Comparison of ENCODE assay signal across 9 cellular contexts in genomic region chr20:62837790-62838458, GRCh38. TPM values are rescaled to one million over a fixed set of nuclear protein-coding genes. Genes with fewer than 3 reads are reported as not detected.
DNase-seq lines count a peak whose midpoint lies in the region; ATAC-seq and TF ChIP-seq lines count a peak whose summit lies in the region.
"Had no signal": no experiment of that assay in that cellular context is flagged by ENCODE, and none has a peak within 500 bp of the region (broad histone marks: within the 10 kb centered on the region; RNA-seq: fewer than 3 reads in every experiment).

No MANE protein-coding gene starts in this region.

- CTCF ChIA-PET in CD4-positive, alpha-beta T cell (lab: Charles Lee), result no interaction called here
- CTCF ChIA-PET in T-cell (lab: Charles Lee), result no interaction called here

- H3K4me3 Mint-ChIP-seq in CD4-positive, alpha-beta T cell, result no peak overlapping the region
- no peak overlapping the region for H3K4me3 Mint-ChIP-seq in neural progenitor cell
- no peak overlapping the region for H3K4me3 Mint-ChIP-seq in T-cell

- H3K9me3 Mint-ChIP-seq in CD4-positive, alpha-beta T cell, result no peaks in the 10 kb centered on the region
- H3K9me3 Mint-ChIP-seq in neural progenitor cell, result no peaks in the 10 kb centered on the region
- no peaks in the 10 kb centered on the region for H3K9me3 Mint-ChIP-seq in T-cell

- peak; percentile 79 for DNase-seq in NOMO-1 treated with DMSO at 0.1 percent for 48 hours (lab: John Stamatoyannopoulos, UW; ENCODE audit: unreplicated experiment)
- peak; percentile 59 to 73 for DNase-seq in left lung
- DNase-seq in CD4-positive, alpha-beta T cell, result no peak
- no peak for DNase-seq in dedifferentiated amniotic fluid mesenchymal stem cell (ENCODE audit: extremely low spot score)
- no peak for DNase-seq in neural progenitor cell (ENCODE audit: low spot score)
- DNase-seq in T-cell, result no peak

- H3K27me3 ChIP-seq in left lung (peaks cover 0 to 9% of the 10 kb centered on the region in 2 donors), neural progenitor cell (no peaks in the 10 kb centered on the region)
- H3K27me3 ChIP-seq in CD4-positive, alpha-beta T cell (ENCODE audit: control insufficient read depth, insufficient read depth, low read length), result no peaks in the 10 kb centered on the region

- H3K4me3 ChIP-seq in left lung, result no peak overlapping the region
- no peak overlapping the region for H3K4me3 ChIP-seq in neural progenitor cell

- H3K4me2 ChIP-seq in neural progenitor cell, result no peak overlapping the region

- H3K79me2 ChIP-seq in neural progenitor cell (ENCODE audit: low read depth), result no peaks in the 10 kb centered on the region

- H3K27ac ChIP-seq in left lung (no peak overlapping the region), neural progenitor cell (no peak overlapping the region)
- no peak overlapping the region for H3K27ac ChIP-seq in CD4-positive, alpha-beta T cell (ENCODE audit: low read depth, low read length)

- peaks cover 16% of the 10 kb centered on the region for H3F3A ChIP-seq in neural progenitor cell (ENCODE audit: low read depth)

- intact Hi-C loops in left lung (cut with DNase I), result no loop called here
- intact Hi-C loops in CD4-positive, alpha-beta T cell (cut with DNase I, micrococcal nuclease), result no loop called here

- H4K20me1 ChIP-seq in neural progenitor cell (ENCODE audit: low read depth), result peaks cover 5% of the 10 kb centered on the region

- H3K27ac Mint-ChIP-seq in CD4-positive, alpha-beta T cell, result no peak overlapping the region
- H3K27ac Mint-ChIP-seq in neural progenitor cell, result no peak overlapping the region
- H3K27ac Mint-ChIP-seq in T-cell, result no peak overlapping the region

- no peaks in the 10 kb centered on the region for H3K9me3 ChIP-seq in left lung
- H3K9me3 ChIP-seq in CD4-positive, alpha-beta T cell (ENCODE audit: control insufficient read depth, low read length), result no peaks in the 10 kb centered on the region
- no peaks in the 10 kb centered on the region for H3K9me3 ChIP-seq in neural progenitor cell (ENCODE audit: low read depth)

- H3K4me1 Mint-ChIP-seq in CD4-positive, alpha-beta T cell (ENCODE audit: low read depth), result no peaks in the 10 kb centered on the region
- H3K4me1 Mint-ChIP-seq in neural progenitor cell, result peaks cover 24% of the 10 kb centered on the region
- peaks cover 0 to 1% (median 0%) of the 10 kb centered on the region in 3 donors for H3K4me1 Mint-ChIP-seq in T-cell

- H2AFZ ChIP-seq in neural progenitor cell (replicated peaks), result no peak overlapping the region

- H3K36me3 ChIP-seq in left lung (no peaks in the 10 kb centered on the region), neural progenitor cell (no peaks in the 10 kb centered on the region)

- POLR2A ChIA-PET in CD4-positive, alpha-beta T cell (lab: Charles Lee), result no interaction called here
- POLR2A ChIA-PET in T-cell (lab: Charles Lee), result no interaction called here

- no peak overlapping the region for H3K9ac ChIP-seq in neural progenitor cell

- H3K4me1 ChIP-seq in left lung (peaks cover 0 to 17% of the 10 kb centered on the region in 2 donors), neural progenitor cell (peaks cover 22% of the 10 kb centered on the region)

- peak; percentile 76 for ATAC-seq in GM18498 (IDR thresholded peaks at IDR 0.05; ENCODE audit: unreplicated experiment)
- peak; percentile 80 for ATAC-seq in HG02884 (IDR thresholded peaks at IDR 0.05; ENCODE audit: unreplicated experiment)
- ATAC-seq in left lung, result peak; percentile 56
- no peak for ATAC-seq in CD4-positive, alpha-beta T cell (ENCODE audit: poor library complexity)
- ATAC-seq in T-cell (replicated peaks in 1 of 4), result no peak

- H3K27me3 Mint-ChIP-seq in CD4-positive, alpha-beta T cell, result no peaks in the 10 kb centered on the region
- peaks cover 4% of the 10 kb centered on the region for H3K27me3 Mint-ChIP-seq in neural progenitor cell (ENCODE audit: insufficient read depth, low read depth)
- no peaks in the 10 kb centered on the region for H3K27me3 Mint-ChIP-seq in T-cell

- H3K36me3 Mint-ChIP-seq in CD4-positive, alpha-beta T cell (ENCODE audit: low read depth), result peaks cover under 1% of the 10 kb centered on the region
- no peaks in the 10 kb centered on the region for H3K36me3 Mint-ChIP-seq in neural progenitor cell
- peaks cover 4% of the 10 kb centered on the region for H3K36me3 Mint-ChIP-seq in T-cell

- TF ChIP-seq CTCF in left lung (IDR thresholded peaks at IDR 0.05) (no peak), neural progenitor cell (IDR thresholded peaks at IDR 0.05) (no peak)
- TF ChIP-seq CTCF in CD4-positive, alpha-beta T cell (IDR thresholded peaks at IDR 0.05), result no peak

RNA-seq across cellular contexts. Expression of gene COL9A3, which starts 21.1 kb away (rescaled TPM):
- total RNA-seq in left lung (1 to 10 TPM; 2.3 to 2.6 TPM), neural progenitor cell (ENCODE audit: low replicate concordance) (10.5 and 34.8 TPM in 2 replicates), T-cell (1 to 10 TPM in 1 of 5 donors, under 1 TPM in 3, not detected in 1; 0.51 to 2.1 (median 0.75) TPM)
- not detected for total RNA-seq in CD4-positive, alpha-beta T cell
- total RNA-seq: activated CD8-positive, alpha-beta memory T cell treated with anti-CD3 and anti-CD28 coated beads for 36 hours had no signal

RNA-seq across cellular contexts. Expression of gene TCFL5, which starts 23.7 kb away (rescaled TPM):
- total RNA-seq in left lung (1 to 10 TPM; 7.4 to 8.5 TPM), neural progenitor cell (ENCODE audit: low replicate concordance) (29.1 and 36.3 TPM in 2 replicates), T-cell (10 to 100 TPM in 2 of 5 donors, 1 to 10 TPM in 3; 5.0 to 12.7 (median 8.5) TPM)
- total RNA-seq in CD4-positive, alpha-beta T cell, result 1 to 10 TPM; 5.9 to 6.3 TPM

RNA-seq across cellular contexts. Expression of gene OGFR, which starts 33.3 kb away (rescaled TPM):
- 10 to 100 TPM; 40.9 to 58.3 TPM for total RNA-seq in left lung
- total RNA-seq in CD4-positive, alpha-beta T cell, result 10 to 100 TPM; 54.5 to 56.0 TPM
- 7.0 and 23.9 TPM in 2 replicates for total RNA-seq in neural progenitor cell (ENCODE audit: low replicate concordance)
- 10 to 100 TPM; 46.5 to 91.1 (median 83.0) TPM for total RNA-seq in T-cell

RNA-seq across cellular contexts. Expression of gene MRGBP, which starts 41.7 kb away (rescaled TPM):
- total RNA-seq in left lung, result 10 to 100 TPM in 1 of 2 donors, 1 to 10 TPM in 1; 6.1 to 10.1 TPM
- total RNA-seq in CD4-positive, alpha-beta T cell, result 1 to 10 TPM; 7.4 to 7.9 TPM
- 14.0 and 18.1 TPM in 2 replicates for total RNA-seq in neural progenitor cell (ENCODE audit: low replicate concordance)
- 10 to 100 TPM in 3 of 5 donors, 1 to 10 TPM in 2; 8.6 to 13.9 (median 12.8) TPM for total RNA-seq in T-cell

Comparison
In these comparisons a context has a peak if more than half of its experiments do, and no peak if none do; other contexts are left out.
1. ATAC-seq: peak in GM18498 (single experiment), HG02884 (single experiment) and left lung (single experiment); none in CD4-positive, alpha-beta T cell (single experiment) and T-cell (0 of 4).
2. DNase-seq: peak in NOMO-1 treated with DMSO at 0.1 percent for 48 hours (single experiment) and left lung (2 of 2); none in CD4-positive, alpha-beta T cell (0 of 10), dedifferentiated amniotic fluid mesenchymal stem cell (single experiment), neural progenitor cell (single experiment) and T-cell (0 of 34).